In genomic region chr12:132909030-132909368, GRCh38 we compare ENCODE assay signal across 8 cellular contexts. TPM values are rescaled to one million over a fixed set of nuclear protein-coding genes. Genes with fewer than 3 reads are reported as not detected.
A peak's percentile ranks its signal among the peaks of the same experiment; 100 is the strongest.
DNase-seq lines count a peak whose midpoint lies in the region; ATAC-seq and TF ChIP-seq lines count a peak whose summit lies in the region.

No MANE protein-coding gene starts in this region.

- peaks cover 16% of the 10 kb centered on the region for H3K9me3 Mint-ChIP-seq in activated naive CD8-positive, alpha-beta T cell treated with anti-CD3 and anti-CD28 coated beads, Interleukin-2, amount 10 ng/mL, durations not matched to agents 7 days and 5 days

- H3K27me3 ChIP-seq in iPS-20b (ENCODE audit: insufficient read depth, low read length) (peaks cover 23% of the 10 kb centered on the region), stomach smooth muscle (ENCODE audit: control insufficient read depth in 1 of 2, insufficient read depth in 2 of 2, low read length in 2 of 2) (no peaks in the 10 kb centered on the region)

- H3K27ac ChIP-seq in iPS-20b (ENCODE audit: low read length) (no peak overlapping the region), stomach smooth muscle (ENCODE audit: low read length) (peak overlapping the region; percentile 60)

- H3K27me3 Mint-ChIP-seq in activated naive CD8-positive, alpha-beta T cell treated with anti-CD3 and anti-CD28 coated beads, Interleukin-2, amount 10 ng/mL, durations not matched to agents 7 days and 5 days = peaks cover 13% of the 10 kb centered on the region

- H3K4me3 ChIP-seq in iPS-20b (ENCODE audit: low read length) (peak overlapping the region; percentile 79), stomach smooth muscle (ENCODE audit: low read length in 2 of 2) (peak overlapping the region; percentile 76 to 85)

- TF ChIP-seq POLR2A in GM18505 (IDR thresholded peaks at IDR 0.05; ENCODE audit: borderline replicate concordance, extremely low read depth, insufficient read depth, insufficient read length) = no peak

- peak overlapping the region; percentile 63; the same call in 1 of the 2 replicates for H3K9ac ChIP-seq in iPS-20b (ENCODE audit: low read depth, low read length)
- H3K9ac ChIP-seq in stomach smooth muscle (ENCODE audit: low read length in 2 of 2) = peak overlapping the region; percentile 81 to 85

- H3K4me1 ChIP-seq in iPS-20b (ENCODE audit: insufficient read depth, low read length) (no peaks in the 10 kb centered on the region), stomach smooth muscle (ENCODE audit: control insufficient read depth, insufficient read depth, low read length) (peaks cover 13% of the 10 kb centered on the region)

- H3K4me1 Mint-ChIP-seq in activated naive CD8-positive, alpha-beta T cell treated with anti-CD3 and anti-CD28 coated beads, Interleukin-2, amount 10 ng/mL, durations not matched to agents 7 days and 5 days = peaks cover 9% of the 10 kb centered on the region

- peak; percentile 15 for ATAC-seq in HG02610 (IDR thresholded peaks at IDR 0.05; ENCODE audit: unreplicated experiment)
- no peak for ATAC-seq in activated naive CD8-positive, alpha-beta T cell treated with anti-CD3 and anti-CD28 coated beads, Interleukin-2, amount 10 ng/mL, durations not matched to agents 7 days and 5 days (ENCODE audit: low read depth)
- ATAC-seq in GM21447 (IDR thresholded peaks at IDR 0.05; ENCODE audit: unreplicated experiment) = no peak
- ATAC-seq in GM18505 (IDR thresholded peaks at IDR 0.05; ENCODE audit: unreplicated experiment) = no peak

- DNase-seq in activated naive CD8-positive, alpha-beta T cell treated with anti-CD3 and anti-CD28 coated beads, Interleukin-2, amount 10 ng/mL, durations not matched to agents 7 days and 5 days = no peak
- no peak for DNase-seq in stimulated activated CD4-positive, alpha-beta T cell treated with anti-CD3 and anti-CD28 coated beads, Interleukin-15, amount 100 ng/mL, for 24 hours
- no peak for DNase-seq in NCI-H2171 treated with DMSO at 0.1 percent for 48 hours (lab: John Stamatoyannopoulos, UW)

- H3K4me3 Mint-ChIP-seq in activated naive CD8-positive, alpha-beta T cell treated with anti-CD3 and anti-CD28 coated beads, Interleukin-2, amount 10 ng/mL, durations not matched to agents 7 days and 5 days = peak overlapping the region; percentile 91

- H3K36me3 Mint-ChIP-seq in activated naive CD8-positive, alpha-beta T cell treated with anti-CD3 and anti-CD28 coated beads, Interleukin-2, amount 10 ng/mL, durations not matched to agents 7 days and 5 days = peaks cover 16% of the 10 kb centered on the region

- peak overlapping the region; percentile 96 for H3K27ac Mint-ChIP-seq in activated naive CD8-positive, alpha-beta T cell treated with anti-CD3 and anti-CD28 coated beads, Interleukin-2, amount 10 ng/mL, durations not matched to agents 7 days and 5 days

- H3K9me3 ChIP-seq in iPS-20b (ENCODE audit: insufficient read depth, low read depth, low read length) (peaks cover 24% of the 10 kb centered on the region), stomach smooth muscle (ENCODE audit: control insufficient read depth in 2 of 2, low read length in 2 of 2) (no peaks in the 10 kb centered on the region)

- POLR2A ChIA-PET in activated naive CD8-positive, alpha-beta T cell treated with anti-CD3 and anti-CD28 coated beads, Interleukin-2, amount 10 ng/mL, durations not matched to agents 7 days and 5 days (lab: Charles Lee) = interaction anchor here (0.6 to 2.4 kb wide), 14 partner anchors 10 to 221 kb away, joined by 3 to 11 read pairs (median 6); partner anchors contain the start of genes CHFR, GOLGA3, ZNF10 and ZNF26

- H3K36me3 ChIP-seq in iPS-20b (ENCODE audit: insufficient read depth, low read depth, low read length) (no peaks in the 10 kb centered on the region), stomach smooth muscle (ENCODE audit: control insufficient read depth in 2 of 2, insufficient read depth in 2 of 2, low read length in 2 of 2) (no peaks in the 10 kb centered on the region)

RNA-seq across cellular contexts. Expression of gene CHFR, which starts 21.6 kb away (rescaled TPM):
- 10 to 100 TPM; 93.6 to 96.1 TPM for total RNA-seq in activated naive CD8-positive, alpha-beta T cell treated with anti-CD3 and anti-CD28 coated beads, Interleukin-2, amount 10 ng/mL, durations not matched to agents 7 days and 5 days

RNA-seq across cellular contexts. Expression of gene ZNF605, which starts 47.1 kb away (rescaled TPM):
- 10 to 100 TPM; 12.3 to 13.6 TPM for total RNA-seq in activated naive CD8-positive, alpha-beta T cell treated with anti-CD3 and anti-CD28 coated beads, Interleukin-2, amount 10 ng/mL, durations not matched to agents 7 days and 5 days
